Comparison of ENCODE assay signal across 8 cellular contexts in the genomic region with DNA sequence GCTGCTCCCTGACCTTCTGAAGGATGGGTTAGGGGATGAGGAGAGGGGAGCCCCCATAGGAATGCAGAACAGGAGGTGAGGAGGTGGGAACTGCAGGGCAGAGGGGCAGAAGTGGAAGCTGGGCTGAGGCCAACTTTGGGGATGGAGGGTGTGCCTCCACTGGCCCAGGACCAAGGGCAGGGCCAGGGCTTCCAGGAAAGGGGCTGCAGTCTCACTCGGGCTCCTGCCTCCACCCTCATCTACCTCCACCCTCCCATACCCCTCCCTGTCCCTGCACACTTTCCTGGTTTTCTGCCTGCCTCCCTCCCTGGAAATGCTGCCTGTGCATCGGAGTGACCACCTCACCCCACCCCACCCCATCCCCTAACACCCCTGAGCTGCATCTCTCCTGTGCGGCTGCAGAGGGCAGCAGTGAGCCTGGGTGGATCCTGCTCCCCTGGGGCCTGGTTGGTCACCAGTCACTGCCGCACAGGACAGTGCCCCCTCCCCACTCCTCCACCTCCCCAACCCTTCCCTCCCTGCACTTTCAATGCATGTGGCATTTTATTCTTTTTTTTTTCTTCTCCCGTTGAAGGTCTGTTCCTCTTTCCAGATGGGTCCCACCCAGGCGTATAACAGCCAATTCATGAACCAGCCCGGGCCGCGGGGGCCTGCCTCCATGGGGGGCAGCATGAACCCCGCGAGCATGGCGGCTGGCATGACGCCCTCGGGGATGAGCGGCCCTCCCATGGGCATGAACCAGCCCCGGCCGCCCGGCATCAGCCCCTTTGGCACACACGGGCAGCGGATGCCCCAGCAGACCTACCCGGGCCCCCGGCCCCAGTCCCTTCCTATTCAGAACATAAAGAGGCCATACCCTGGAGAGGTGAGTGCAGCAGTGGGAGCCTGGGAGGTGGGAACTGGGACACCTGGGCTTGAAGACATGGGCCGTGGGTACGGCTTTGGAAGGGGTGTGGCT. TPM values are rescaled to one million over a fixed set of nuclear protein-coding genes. Genes with fewer than 3 reads are reported as not detected.
DNase-seq lines count a peak whose midpoint lies in the region; ATAC-seq and TF ChIP-seq lines count a peak whose summit lies in the region.

No MANE protein-coding gene starts in this region.

- WGBS in hepatocyte (ENCODE audit: low lambda C conversion rate, missing lambda C conversion rate), result 89% methylated on average over 20 of the region's 24 CpGs
- 66 to 79% (median 76%) methylated on average over 24 of the region's 24 CpGs for WGBS in stomach, 5 donors

- peaks cover 15% of the 10 kb centered on the region for H3K36me3 Mint-ChIP-seq in activated naive CD4-positive, alpha-beta T cell treated with anti-CD3 and anti-CD28 coated beads for 36 hours (ENCODE audit: low read depth)

- no peak overlapping the region for H3K4me2 ChIP-seq in hepatocyte

- no peak overlapping the region for H3K27ac Mint-ChIP-seq in activated naive CD4-positive, alpha-beta T cell treated with anti-CD3 and anti-CD28 coated beads for 36 hours

- H4K20me1 ChIP-seq in hepatocyte (ENCODE audit: insufficient read depth, poor library complexity, severe bottlenecking), result peaks cover 5% of the 10 kb centered on the region

- no peak for ATAC-seq in omental fat pad (ENCODE audit: low FRiP score)

- H3K4me3 ChIP-seq in hepatocyte (no peak overlapping the region), stomach (no peak overlapping the region)

- intact Hi-C loops in activated naive CD4-positive, alpha-beta T cell treated with anti-CD3 and anti-CD28 coated beads for 36 hours (cut with micrococcal nuclease), result loop anchor here (1.0 to 2.0 kb wide), 3 partner anchors 54 to 174 kb away; partner anchors contain the start of gene PPIF
- intact Hi-C loops in stomach (cut with DNase I; ENCODE audit: low total_unique reads), result no loop called here

- no peak overlapping the region for H3K27ac ChIP-seq in hepatocyte
- peak overlapping the region; percentile 47 to 86 (median 66) for H3K27ac ChIP-seq in stomach

- TF ChIP-seq POLR2A in stomach (IDR thresholded peaks at IDR 0.05), result no peak

- H3K9me2 ChIP-seq in hepatocyte (replicated peaks; ENCODE audit: insufficient read depth), result no peaks in the 10 kb centered on the region

- no peak overlapping the region for H2AFZ ChIP-seq in hepatocyte

- TF ChIP-seq CTCF in hepatocyte (IDR thresholded peaks at IDR 0.05; ENCODE audit: poor library complexity) (peak; percentile 45), stomach (IDR thresholded peaks at IDR 0.05) (peak in 5 of 7 experiments; percentile 18 to 52 (median 25)), omental fat pad (IDR thresholded peaks at IDR 0.05) (no peak)

- no peak overlapping the region for H3K4me3 Mint-ChIP-seq in activated naive CD4-positive, alpha-beta T cell treated with anti-CD3 and anti-CD28 coated beads for 36 hours

- H3K9me3 ChIP-seq in hepatocyte (ENCODE audit: low read depth), result no peaks in the 10 kb centered on the region
- H3K9me3 ChIP-seq in stomach, result no peaks in the 10 kb centered on the region

- CTCF ChIA-PET in activated naive CD4-positive, alpha-beta T cell treated with anti-CD3 and anti-CD28 coated beads for 36 hours (lab: Charles Lee), result interaction anchor here (0.5 to 1.7 kb wide), 9 partner anchors 8 to 223 kb away, joined by 3 to 6 read pairs (median 4); no protein-coding TSS in a partner anchor

- no peak for TF ChIP-seq EP300 in stomach (IDR thresholded peaks at IDR 0.05)

- H3K27me3 Mint-ChIP-seq in activated naive CD4-positive, alpha-beta T cell treated with anti-CD3 and anti-CD28 coated beads for 36 hours (ENCODE audit: low read depth), result no peaks in the 10 kb centered on the region

- H3K9me3 Mint-ChIP-seq in activated naive CD4-positive, alpha-beta T cell treated with anti-CD3 and anti-CD28 coated beads for 36 hours, result no peaks in the 10 kb centered on the region

- H3K36me3 ChIP-seq in hepatocyte (replicated peaks; ENCODE audit: insufficient read depth, low read depth) (no peaks in the 10 kb centered on the region), stomach (peaks cover 70 to 100% (median 99%) of the 10 kb centered on the region in 4 donors)

- H3K4me1 Mint-ChIP-seq in activated naive CD4-positive, alpha-beta T cell treated with anti-CD3 and anti-CD28 coated beads for 36 hours (ENCODE audit: low read depth), result peaks cover 8% of the 10 kb centered on the region

- peak; percentile 5 for DNase-seq in COLO668 (lab: John Stamatoyannopoulos, UW; ENCODE audit: unreplicated experiment)
- peak; percentile 26 to 38 for DNase-seq in Kasumi-1 (lab: John Stamatoyannopoulos, UW)
- peak; percentile 51 for DNase-seq in activated naive CD4-positive, alpha-beta T cell treated with anti-CD3 and anti-CD28 coated beads for 36 hours
- no peak for DNase-seq in hepatocyte (ENCODE audit: low spot score)
- peak; percentile 55 for DNase-seq in stomach
- DNase-seq in omental fat pad (ENCODE audit: low spot score), result no peak
- no peak for DNase-seq in SW 1271 (lab: John Stamatoyannopoulos, UW)
- DNase-seq in NCI-H446 treated with DMSO at 0.1 percent for 48 hours (lab: John Stamatoyannopoulos, UW), result no peak

- no peaks in the 10 kb centered on the region for H3K79me2 ChIP-seq in hepatocyte

- no peaks in the 10 kb centered on the region for H3K4me1 ChIP-seq in hepatocyte (ENCODE audit: insufficient read depth)
- peaks cover 15 to 76% (median 51%) of the 10 kb centered on the region in 4 donors for H3K4me1 ChIP-seq in stomach

- H3K27me3 ChIP-seq in hepatocyte (no peaks in the 10 kb centered on the region), stomach (no peaks in the 10 kb centered on the region)

RNA-seq across cellular contexts. Expression of gene PPIF, which starts 54.2 kb away (rescaled TPM):
- 10 to 100 TPM; 94.1 to 95.6 TPM for total RNA-seq in activated naive CD4-positive, alpha-beta T cell treated with anti-CD3 and anti-CD28 coated beads for 36 hours
- total RNA-seq in hepatocyte, result 64.3 and 79.4 TPM in 2 replicates
- polyA plus RNA-seq in hepatocyte, result 69.7 and 70.3 TPM in 2 replicates
- total RNA-seq in stomach, result 100 to 1,000 TPM in 1 of 5 donors, 10 to 100 TPM in 3, 1 to 10 TPM in 1; 6.4 to 149 (median 46.8) TPM
- polyA plus RNA-seq in stomach, result 100 to 1,000 TPM in 1 of 3 donors, 10 to 100 TPM in 2; 27.5 to 177 (median 54.7) TPM
- 100 to 1,000 TPM in 2 of 4 donors, 10 to 100 TPM in 2; 34.2 to 141 (median 94.5) TPM for total RNA-seq in omental fat pad

Comparison
In these comparisons a context has a peak if more than half of its experiments do, and no peak if none do; other contexts are left out.
1. DNase-seq: peak in COLO668 (single experiment), Kasumi-1 (2 of 2), activated naive CD4-positive, alpha-beta T cell treated with anti-CD3 and anti-CD28 coated beads for 36 hours (single experiment) and stomach (single experiment); none in hepatocyte (single experiment), omental fat pad (single experiment), SW 1271 (0 of 2) and NCI-H446 treated with DMSO at 0.1 percent for 48 hours (single experiment).
2. CTCF ChIP-seq: peak in hepatocyte (single experiment) and stomach (5 of 7); none in omental fat pad (0 of 3).